In genomic region chr15:29633971-29634370, GRCh38 we compare ENCODE assay signal across 28 cellular contexts.
"Had no signal": no experiment of that assay in that cellular context is flagged by ENCODE, and none has a peak within 500 bp of the region (broad histone marks: within the 10 kb centered on the region; RNA-seq: fewer than 3 reads in every experiment).

No MANE protein-coding gene starts in this region.

- H3K4me3 ChIP-seq: colonic mucosa, coronary artery, dorsolateral prefrontal cortex, esophagus muscularis mucosa, esophagus squamous epithelium, gastrocnemius medialis, gastroesophageal sphincter, heart left ventricle had no signal

- H3K27ac ChIP-seq: colonic mucosa, coronary artery, dorsolateral prefrontal cortex, epithelial cell of prostate, esophagus muscularis mucosa, esophagus squamous epithelium, foreskin keratinocyte, gastrocnemius medialis, gastroesophageal sphincter, heart left ventricle had no signal

- H3K27me3 Mint-ChIP-seq: dendritic cell treated with granulocyte-macrophage colony-stimulating factor and Interleukin-4, amounts not matched to agents 40 ng/mL and 50 ng/mL, for 4 days; effector memory CD8-positive, alpha-beta T cell had no signal

- H3K27ac Mint-ChIP-seq: dendritic cell treated with granulocyte-macrophage colony-stimulating factor and Interleukin-4, amounts not matched to agents 40 ng/mL and 50 ng/mL, for 4 days; effector memory CD8-positive, alpha-beta T cell; endodermal cell had no signal

- H3K36me3 ChIP-seq: colonic mucosa, esophagus muscularis mucosa, esophagus squamous epithelium, gastrocnemius medialis, gastroesophageal sphincter, heart left ventricle had no signal

- DNase-seq: colonic mucosa; cortex of kidney; dermis blood vessel endothelial cell; dorsolateral prefrontal cortex; effector CD4-positive, alpha-beta T cell; effector CD8-positive, alpha-beta T cell; effector memory CD4-positive, alpha-beta T cell; effector memory CD8-positive, alpha-beta T cell; endodermal cell; erythroblast; esophagus squamous epithelium; foreskin fibroblast; foreskin keratinocyte; foreskin melanocyte; gastrocnemius medialis; glutamatergic neuron; head of caudate nucleus; heart left ventricle had no signal

- FAIRE-seq: colon, endometrium, endothelial cell of umbilical vein, frontal cortex had no signal

- ATAC-seq: effector memory CD8-positive, alpha-beta T cell; esophagus mucosa; foreskin keratinocyte; gastrocnemius medialis; gastroesophageal sphincter; heart left ventricle had no signal

- H3K4me1 ChIP-seq: colonic mucosa, esophagus muscularis mucosa, esophagus squamous epithelium, foreskin keratinocyte, gastrocnemius medialis, gastroesophageal sphincter, heart left ventricle had no signal

- H3K4me3 Mint-ChIP-seq: dendritic cell treated with granulocyte-macrophage colony-stimulating factor and Interleukin-4, amounts not matched to agents 40 ng/mL and 50 ng/mL, for 4 days; effector memory CD8-positive, alpha-beta T cell; endodermal cell had no signal

- H3K4me1 Mint-ChIP-seq: endodermal cell had no signal

- H3K27me3 ChIP-seq: colonic mucosa, dorsolateral prefrontal cortex, foreskin keratinocyte had no signal

- H3K9me3 ChIP-seq: colonic mucosa, esophagus muscularis mucosa, esophagus squamous epithelium, gastrocnemius medialis, gastroesophageal sphincter, heart left ventricle had no signal

- H3K9me3 Mint-ChIP-seq: effector memory CD8-positive, alpha-beta T cell; endodermal cell had no signal
